ENCODE assay signal across 10 cellular contexts in genomic region chr9:68546596-68547390, GRCh38. TPM values are rescaled to one million over a fixed set of nuclear protein-coding genes. Genes with fewer than 3 reads are reported as not detected.
A peak's percentile ranks its signal among the peaks of the same experiment; 100 is the strongest.
DNase-seq lines count a peak whose midpoint lies in the region; ATAC-seq and TF ChIP-seq lines count a peak whose summit lies in the region.
"Had no signal": no experiment of that assay in that cellular context is flagged by ENCODE, and none has a peak within 500 bp of the region (broad histone marks: within the 10 kb centered on the region; RNA-seq: fewer than 3 reads in every experiment).

No MANE protein-coding gene starts in this region.

- H3K4me1 ChIP-seq in breast epithelium: no peaks in the 10 kb centered on the region

- no peaks in the 10 kb centered on the region for H3K27me3 ChIP-seq in breast epithelium
- H3K27me3 ChIP-seq: cardiac muscle cell had no signal

- no peaks in the 10 kb centered on the region for H3K36me3 ChIP-seq in breast epithelium
- H3K36me3 ChIP-seq: cardiac muscle cell had no signal

- no peaks in the 10 kb centered on the region for H3K36me3 Mint-ChIP-seq in T-helper 2 cell treated with Interferon-gamma antibody and Interleukin-4, amounts not matched to agents 5 μg/mL and 100 μg/mL, for 36 hours (ENCODE audit: low read depth)
- H3K36me3 Mint-ChIP-seq in natural killer cell treated with Interleukin-12 subunit alpha and Interleukin-12 subunit beta and Interleukin-15 and Interleukin-18, amount 100 ng/mL, for 72 hours: no peaks in the 10 kb centered on the region

- peaks cover 0 to 7% of the 10 kb centered on the region in 2 donors for H3K9me3 ChIP-seq in breast epithelium

- peak; percentile 71 for ATAC-seq in HG03045 (IDR thresholded peaks at IDR 0.05; ENCODE audit: unreplicated experiment)
- peak; percentile 87 to 88 for ATAC-seq in natural killer cell treated with Interleukin-12 subunit alpha and Interleukin-12 subunit beta and Interleukin-15 and Interleukin-18, amount 100 ng/mL, for 72 hours

- TF ChIP-seq POLR2A in breast epithelium (IDR thresholded peaks at IDR 0.05): no peak

- peak overlapping the region in 1 of 2 donors; percentile 50 for H3K27ac ChIP-seq in breast epithelium
- H3K27ac ChIP-seq: cardiac muscle cell had no signal

- peaks cover 12% of the 10 kb centered on the region for H3K4me1 Mint-ChIP-seq in T-helper 2 cell treated with Interferon-gamma antibody and Interleukin-4, amounts not matched to agents 5 μg/mL and 100 μg/mL, for 36 hours (ENCODE audit: low read depth)
- H3K4me1 Mint-ChIP-seq in natural killer cell treated with Interleukin-12 subunit alpha and Interleukin-12 subunit beta and Interleukin-15 and Interleukin-18, amount 100 ng/mL, for 72 hours (ENCODE audit: low read depth in 2 of 2): peaks cover 16% of the 10 kb centered on the region in 2 donors

- no peak overlapping the region for H3K4me3 Mint-ChIP-seq in T-helper 2 cell treated with Interferon-gamma antibody and Interleukin-4, amounts not matched to agents 5 μg/mL and 100 μg/mL, for 36 hours
- peak overlapping the region; percentile 49 for H3K4me3 Mint-ChIP-seq in natural killer cell treated with Interleukin-12 subunit alpha and Interleukin-12 subunit beta and Interleukin-15 and Interleukin-18, amount 100 ng/mL, for 72 hours

- DNase-seq in GM19240 (ENCODE audit: insufficient read length, low spot score) (peak; percentile 23), breast epithelium (ENCODE audit: low spot score in 2 of 2) (no peak), NCI-H1092 treated with DMSO at 0.1 percent for 48 hours (lab: John Stamatoyannopoulos, UW) (no peak), mesenteric fat pad (ENCODE audit: low spot score) (no peak), SW480 (ENCODE audit: low spot score) (no peak)
- DNase-seq in T-helper 2 cell treated with Interferon-gamma antibody and Interleukin-4, amounts not matched to agents 5 μg/mL and 100 μg/mL, for 36 hours (ENCODE audit: low spot score): no peak
- DNase-seq in natural killer cell treated with Interleukin-12 subunit alpha and Interleukin-12 subunit beta and Interleukin-15 and Interleukin-18, amount 100 ng/mL, for 72 hours (ENCODE audit: low spot score): no peak

- intact Hi-C loops in breast epithelium (cut with DNase I; ENCODE audit: low total_unique reads): no loop called here

- peaks cover 22% of the 10 kb centered on the region for H3K27me3 Mint-ChIP-seq in T-helper 2 cell treated with Interferon-gamma antibody and Interleukin-4, amounts not matched to agents 5 μg/mL and 100 μg/mL, for 36 hours (ENCODE audit: low read depth)
- H3K27me3 Mint-ChIP-seq in natural killer cell treated with Interleukin-12 subunit alpha and Interleukin-12 subunit beta and Interleukin-15 and Interleukin-18, amount 100 ng/mL, for 72 hours: peaks cover 7 to 12% of the 10 kb centered on the region in 2 donors

- TF ChIP-seq CTCF in breast epithelium (IDR thresholded peaks at IDR 0.05): no peak

- H3K27ac Mint-ChIP-seq in T-helper 2 cell treated with Interferon-gamma antibody and Interleukin-4, amounts not matched to agents 5 μg/mL and 100 μg/mL, for 36 hours: peak overlapping the region; percentile 72
- peak overlapping the region; percentile 30 to 70 for H3K27ac Mint-ChIP-seq in natural killer cell treated with Interleukin-12 subunit alpha and Interleukin-12 subunit beta and Interleukin-15 and Interleukin-18, amount 100 ng/mL, for 72 hours

- no peaks in the 10 kb centered on the region for H3K9me3 Mint-ChIP-seq in T-helper 2 cell treated with Interferon-gamma antibody and Interleukin-4, amounts not matched to agents 5 μg/mL and 100 μg/mL, for 36 hours
- H3K9me3 Mint-ChIP-seq in natural killer cell treated with Interleukin-12 subunit alpha and Interleukin-12 subunit beta and Interleukin-15 and Interleukin-18, amount 100 ng/mL, for 72 hours: no peaks in the 10 kb centered on the region

- H3K4me3 ChIP-seq in breast epithelium: peak overlapping the region in 1 of 3 donors; percentile 6
- H3K4me3 ChIP-seq: cardiac muscle cell had no signal

RNA-seq across cellular contexts. Expression of gene TMEM252, which starts 6.1 kb away (rescaled TPM):
- total RNA-seq in natural killer cell treated with Interleukin-12 subunit alpha and Interleukin-12 subunit beta and Interleukin-15 and Interleukin-18, amount 100 ng/mL, for 72 hours: not detected
- not detected for total RNA-seq in breast epithelium
- not detected for total RNA-seq in mesenteric fat pad
- total RNA-seq: cardiac muscle cell, LHCN-M2 had no signal
